Comparison of ENCODE assay signal across 1 cellular context in genomic region chrX:101347859-101348451, GRCh38.
TF ChIP-seq lines count a peak whose summit lies in the region.

No MANE protein-coding gene starts in this region.

TF ChIP-seq in H1, 55 proteins besides CTCF, POLR2A, EP300 and RAD21:
- TF ChIP-seq ATF2 (IDR thresholded peaks at IDR 0.05; ENCODE audit: low read length): no peak
- TF ChIP-seq HDAC6 (IDR thresholded peaks at IDR 0.05; ENCODE audit: low read depth, low read length): no peak
- TF ChIP-seq USF2 (IDR thresholded peaks at IDR 0.05; ENCODE audit: low read length): no peak
- no peak for TF ChIP-seq SIN3A (conservative IDR thresholded peaks at IDR 0.05 in 1 of 2, IDR thresholded peaks at IDR 0.05 in 1 of 2; ENCODE audit: low read depth in 1 of 2, low read length in 2 of 2)
- no peak for TF ChIP-seq CHD2 (IDR thresholded peaks at IDR 0.05; ENCODE audit: low read length)
- no peak for TF ChIP-seq CHD1 (IDR thresholded peaks at IDR 0.05; ENCODE audit: low read depth, low read length)
- no peak for TF ChIP-seq RBBP5 (IDR thresholded peaks at IDR 0.05; ENCODE audit: borderline replicate concordance, low read depth, low read length)
- no peak for TF ChIP-seq MAFK (IDR thresholded peaks at IDR 0.05; ENCODE audit: low read depth, low read length)
- no peak for TF ChIP-seq GABPA (IDR thresholded peaks at IDR 0.05; ENCODE audit: borderline replicate concordance, insufficient read depth, low read length)
- TF ChIP-seq JUN (IDR thresholded peaks at IDR 0.05; ENCODE audit: low read depth, low read length): no peak
- no peak for TF ChIP-seq SP1 (IDR thresholded peaks at IDR 0.05; ENCODE audit: low read depth, low read length)
- no peak for TF ChIP-seq CHD7 (IDR thresholded peaks at IDR 0.05; ENCODE audit: insufficient replicate concordance, low read length)
TF ChIP-seq in H1: peak in this region for 0.
